Comparison of ENCODE assay signal across 9 cellular contexts in the genomic region with DNA sequence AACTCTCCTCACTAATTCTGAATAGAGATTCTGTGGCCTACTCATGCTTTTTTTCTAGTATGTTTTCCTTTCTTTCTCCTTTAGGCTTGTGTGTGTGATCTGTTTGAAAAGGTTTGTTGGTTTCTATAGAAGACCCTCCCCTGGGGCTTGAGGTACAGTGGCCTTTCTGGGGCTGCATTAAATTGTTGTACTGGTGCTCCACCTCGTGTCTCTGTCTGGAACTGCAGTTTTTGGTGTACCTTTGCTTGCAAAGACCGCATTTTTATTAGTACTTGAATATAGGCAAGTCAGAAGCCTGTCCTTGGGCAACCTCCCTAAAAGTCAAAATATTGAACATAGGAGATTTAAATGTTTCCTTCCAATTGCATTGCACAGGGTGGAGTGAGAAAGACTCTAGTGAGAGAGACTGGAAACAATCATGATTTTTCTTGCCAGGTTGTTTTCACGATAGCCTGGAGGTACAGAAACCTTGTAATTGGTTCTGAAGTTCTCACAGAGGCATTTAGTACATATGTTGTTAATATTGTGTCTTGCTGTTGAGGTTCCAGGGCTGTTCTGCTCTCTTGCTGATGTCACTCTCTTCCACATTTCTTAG. TPM values are rescaled to one million over a fixed set of nuclear protein-coding genes. Genes with fewer than 3 reads are reported as not detected.
DNase-seq lines count a peak whose midpoint lies in the region; ATAC-seq and TF ChIP-seq lines count a peak whose summit lies in the region.
"Had no signal": no experiment of that assay in that cellular context is flagged by ENCODE, and none has a peak within 500 bp of the region (broad histone marks: within the 10 kb centered on the region; RNA-seq: fewer than 3 reads in every experiment).

No MANE protein-coding gene starts in this region.

- peaks cover 0 to 1% of the 10 kb centered on the region in 2 donors for H3K27me3 Mint-ChIP-seq in CD4-positive, alpha-beta memory T cell
- peaks cover 2% of the 10 kb centered on the region for H3K27me3 Mint-ChIP-seq in activated naive CD8-positive, alpha-beta T cell treated with anti-CD3 and anti-CD28 coated beads, Interleukin-2, amount 50 U/mL, for 24 hours

- TF ChIP-seq POLR2A in thyroid gland (IDR thresholded peaks at IDR 0.05) = no peak

- no peaks in the 10 kb centered on the region for H3K9me3 ChIP-seq in CD4-positive, alpha-beta memory T cell (ENCODE audit: control insufficient read depth in 1 of 2, low read length in 2 of 2)
- no peaks in the 10 kb centered on the region for H3K9me3 ChIP-seq in thyroid gland

- DNase-seq in CD4-positive, alpha-beta memory T cell = peak in 4 of 5 donors; percentile 2 to 16 (median 8)
- DNase-seq in NCI-H446 treated with DMSO at 0.1 percent for 48 hours (lab: John Stamatoyannopoulos, UW) (peak; percentile 23), islet precursor cell (peak; percentile 90), thyroid gland (peak; percentile 5 to 6)
- DNase-seq in activated naive CD8-positive, alpha-beta T cell treated with anti-CD3 and anti-CD28 coated beads, Interleukin-2, amount 50 U/mL, for 24 hours = peak; percentile 30

- intact Hi-C loops in CD4-positive, alpha-beta memory T cell (cut with micrococcal nuclease) = loop anchor here (5.0 kb wide), 2 partner anchors 223 to 1413 kb away; no protein-coding TSS in a partner anchor
- intact Hi-C loops in thyroid gland (cut with DNase I) = no loop called here

- H3K36me3 ChIP-seq in CD4-positive, alpha-beta memory T cell (ENCODE audit: insufficient read depth, low read length) = no peaks in the 10 kb centered on the region
- no peaks in the 10 kb centered on the region for H3K36me3 ChIP-seq in thyroid gland

- no peaks in the 10 kb centered on the region for H3K4me1 ChIP-seq in CD4-positive, alpha-beta memory T cell (ENCODE audit: insufficient read depth, low read length)
- no peaks in the 10 kb centered on the region for H3K4me1 ChIP-seq in thyroid gland

- TF ChIP-seq CTCF in thyroid gland (IDR thresholded peaks at IDR 0.05) = peak in 5 of 6 experiments; percentile 31 to 44 (median 41)

- H3K4me3 ChIP-seq in CD4-positive, alpha-beta memory T cell (ENCODE audit: low read length in 2 of 2) = no peak overlapping the region
- no peak overlapping the region for H3K4me3 ChIP-seq in thyroid gland (replicated peaks in 1 of 3)

- H3K27ac ChIP-seq in CD4-positive, alpha-beta memory T cell (ENCODE audit: low read depth, low read length) = no peak overlapping the region
- no peak overlapping the region for H3K27ac ChIP-seq in thyroid gland

- H3K9me3 Mint-ChIP-seq in CD4-positive, alpha-beta memory T cell = peaks cover 0 to 11% (median 3%) of the 10 kb centered on the region in 8 donors
- H3K9me3 Mint-ChIP-seq in activated naive CD8-positive, alpha-beta T cell treated with anti-CD3 and anti-CD28 coated beads, Interleukin-2, amount 50 U/mL, for 24 hours = peaks cover 11% of the 10 kb centered on the region

- H3K27ac Mint-ChIP-seq in CD4-positive, alpha-beta memory T cell = no peak overlapping the region
- H3K27ac Mint-ChIP-seq in activated naive CD8-positive, alpha-beta T cell treated with anti-CD3 and anti-CD28 coated beads, Interleukin-2, amount 50 U/mL, for 24 hours = no peak overlapping the region

- 32 to 36% methylated on average over 3 of the region's 3 CpGs for WGBS in thyroid gland, 2 donors

- no peaks in the 10 kb centered on the region for H3K4me1 Mint-ChIP-seq in CD4-positive, alpha-beta memory T cell
- no peaks in the 10 kb centered on the region for H3K4me1 Mint-ChIP-seq in activated naive CD8-positive, alpha-beta T cell treated with anti-CD3 and anti-CD28 coated beads, Interleukin-2, amount 50 U/mL, for 24 hours

- ATAC-seq in GM18517 (IDR thresholded peaks at IDR 0.05; ENCODE audit: unreplicated experiment) (peak; percentile 75), HG03095 (IDR thresholded peaks at IDR 0.05; ENCODE audit: unreplicated experiment) (peak; percentile 75), GM18520 (IDR thresholded peaks at IDR 0.05; ENCODE audit: unreplicated experiment) (no peak)
- ATAC-seq in activated naive CD8-positive, alpha-beta T cell treated with anti-CD3 and anti-CD28 coated beads, Interleukin-2, amount 50 U/mL, for 24 hours = no peak

- no peak overlapping the region for H3K4me3 Mint-ChIP-seq in CD4-positive, alpha-beta memory T cell
- H3K4me3 Mint-ChIP-seq in activated naive CD8-positive, alpha-beta T cell treated with anti-CD3 and anti-CD28 coated beads, Interleukin-2, amount 50 U/mL, for 24 hours = no peak overlapping the region

- no peaks in the 10 kb centered on the region for H3K36me3 Mint-ChIP-seq in CD4-positive, alpha-beta memory T cell
- no peaks in the 10 kb centered on the region for H3K36me3 Mint-ChIP-seq in activated naive CD8-positive, alpha-beta T cell treated with anti-CD3 and anti-CD28 coated beads, Interleukin-2, amount 50 U/mL, for 24 hours (ENCODE audit: low read depth)

- CTCF ChIA-PET in CD4-positive, alpha-beta memory T cell (lab: Charles Lee; ENCODE audit: partially characterized antibody) = no interaction called here

- no peaks in the 10 kb centered on the region for H3K27me3 ChIP-seq in CD4-positive, alpha-beta memory T cell (ENCODE audit: insufficient read depth, low read length)
- no peaks in the 10 kb centered on the region for H3K27me3 ChIP-seq in thyroid gland

- POLR2A ChIA-PET in CD4-positive, alpha-beta memory T cell (lab: Charles Lee; ENCODE audit: partially characterized antibody) = no interaction called here

RNA-seq across cellular contexts. Expression of gene SLCO1B1, which starts 39.0 kb away (rescaled TPM):
- total RNA-seq in CD4-positive, alpha-beta memory T cell = not detected
- polyA plus RNA-seq in CD4-positive, alpha-beta memory T cell = not detected
- total RNA-seq in thyroid gland = not detected
- total RNA-seq: T-helper 1 cell treated with Interleukin-12 subunit alpha and Interleukin-12 subunit beta and Interleukin-4 antibody, amounts not matched to agents 30 ng/mL and 1 ng/mL, for 36 hours had no signal

Comparison
In these comparisons a context has a peak if more than half of its experiments do, and no peak if none do; other contexts are left out.
1. DNase-seq: peak in every context shown above with its lines; median percentile 90 in islet precursor cell; 30 in activated naive CD8-positive, alpha-beta T cell treated with anti-CD3 and anti-CD28 coated beads, Interleukin-2, amount 50 U/mL, for 24 hours; 23 in NCI-H446 treated with DMSO at 0.1 percent for 48 hours; 8 in CD4-positive, alpha-beta memory T cell; 6 in thyroid gland.
2. ATAC-seq: peak in GM18517 (single experiment) and HG03095 (single experiment); none in activated naive CD8-positive, alpha-beta T cell treated with anti-CD3 and anti-CD28 coated beads, Interleukin-2, amount 50 U/mL, for 24 hours (single experiment) and GM18520 (single experiment).